Comparison of ENCODE assay signal across 19 cellular contexts in genomic region chr14:35786856-35787255, GRCh38.
"Had no signal": no experiment of that assay in that cellular context is flagged by ENCODE, and none has a peak within 500 bp of the region (broad histone marks: within the 10 kb centered on the region; RNA-seq: fewer than 3 reads in every experiment).

No MANE protein-coding gene starts in this region.

- DNase-seq: cortex of kidney; dorsolateral prefrontal cortex; effector CD8-positive, alpha-beta T cell; foreskin melanocyte; head of caudate nucleus; kidney; left cardiac atrium; left ventricle myocardium inferior; lower lobe of right lung; midbrain; occipital lobe; pancreas; right cardiac atrium; stimulated activated CD4-positive, alpha-beta T cell treated with anti-CD3 and anti-CD28 coated beads, Interleukin-4, amount 100 ng/mL, for 24 hours; stimulated activated naive B cell treated with anti-CD40 and anti-IgM and Interleukin-4, amounts not matched to agents 10 μg/mL and 1 μg/mL and 100 μg/mL, for 72 hours; trophoblast cell had no signal

- H3K27me3 Mint-ChIP-seq: memory B cell; natural killer cell treated with Interleukin-12 subunit alpha and Interleukin-12 subunit beta and Interleukin-15 and Interleukin-18, amount 100 ng/mL, for 72 hours; progenitor cell of endocrine pancreas; stimulated activated naive B cell treated with anti-CD40 and anti-IgM and Interleukin-4, amounts not matched to agents 10 μg/mL and 1 μg/mL and 100 μg/mL, for 72 hours had no signal

- H3K36me3 Mint-ChIP-seq: natural killer cell treated with Interleukin-12 subunit alpha and Interleukin-12 subunit beta and Interleukin-15 and Interleukin-18, amount 100 ng/mL, for 72 hours had no signal

- ATAC-seq: left cardiac atrium; lower lobe of right lung; pancreas; right cardiac atrium; stimulated activated naive B cell treated with anti-CD40 and anti-IgM and Interleukin-4, amounts not matched to agents 10 μg/mL and 1 μg/mL and 100 μg/mL, for 72 hours had no signal

- H3K9me3 Mint-ChIP-seq: memory B cell; natural killer cell treated with Interleukin-12 subunit alpha and Interleukin-12 subunit beta and Interleukin-15 and Interleukin-18, amount 100 ng/mL, for 72 hours; stimulated activated naive B cell treated with anti-CD40 and anti-IgM and Interleukin-4, amounts not matched to agents 10 μg/mL and 1 μg/mL and 100 μg/mL, for 72 hours had no signal

- H3K27ac Mint-ChIP-seq: memory B cell; natural killer cell treated with Interleukin-12 subunit alpha and Interleukin-12 subunit beta and Interleukin-15 and Interleukin-18, amount 100 ng/mL, for 72 hours; progenitor cell of endocrine pancreas; stimulated activated naive B cell treated with anti-CD40 and anti-IgM and Interleukin-4, amounts not matched to agents 10 μg/mL and 1 μg/mL and 100 μg/mL, for 72 hours had no signal

- H3K4me3 Mint-ChIP-seq: memory B cell; natural killer cell treated with Interleukin-12 subunit alpha and Interleukin-12 subunit beta and Interleukin-15 and Interleukin-18, amount 100 ng/mL, for 72 hours; stimulated activated naive B cell treated with anti-CD40 and anti-IgM and Interleukin-4, amounts not matched to agents 10 μg/mL and 1 μg/mL and 100 μg/mL, for 72 hours had no signal
